ENCODE assay signal across 1 cellular context in the genomic region with DNA sequence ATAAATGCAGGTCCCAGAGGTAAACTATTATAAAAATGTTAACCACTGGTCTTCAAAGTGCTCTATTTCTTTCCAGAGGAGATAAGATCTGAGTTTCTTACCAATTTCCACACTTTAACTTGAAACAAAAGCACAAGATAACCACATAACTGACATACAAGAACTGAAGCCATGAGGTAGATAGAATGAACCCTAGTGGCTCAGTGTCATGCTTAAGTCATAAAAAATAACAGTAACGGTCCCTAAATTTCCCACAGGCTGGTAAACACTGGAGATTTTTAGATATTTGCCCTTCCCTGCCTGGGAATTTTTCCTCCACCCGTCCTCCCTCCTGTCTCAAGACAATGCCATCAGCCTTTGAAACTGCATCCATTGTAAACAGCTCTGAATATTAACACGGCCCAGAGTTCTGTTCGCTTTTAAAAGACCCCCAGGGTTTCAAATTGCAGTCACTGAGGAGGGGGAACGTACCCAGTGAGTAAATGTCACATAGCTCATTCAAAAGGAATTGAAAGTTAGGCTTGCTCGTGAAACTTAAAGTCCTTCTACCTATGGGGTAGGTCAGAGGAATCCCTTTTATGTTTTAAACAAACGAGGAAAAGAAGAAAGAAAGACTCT.
TF ChIP-seq lines count a peak whose summit lies in the region.

No MANE protein-coding gene starts in this region.

TF ChIP-seq in HepG2, 621 proteins besides CTCF, POLR2A, EP300 and RAD21 (continued from another document):
- TF ChIP-seq, protein P1, sequence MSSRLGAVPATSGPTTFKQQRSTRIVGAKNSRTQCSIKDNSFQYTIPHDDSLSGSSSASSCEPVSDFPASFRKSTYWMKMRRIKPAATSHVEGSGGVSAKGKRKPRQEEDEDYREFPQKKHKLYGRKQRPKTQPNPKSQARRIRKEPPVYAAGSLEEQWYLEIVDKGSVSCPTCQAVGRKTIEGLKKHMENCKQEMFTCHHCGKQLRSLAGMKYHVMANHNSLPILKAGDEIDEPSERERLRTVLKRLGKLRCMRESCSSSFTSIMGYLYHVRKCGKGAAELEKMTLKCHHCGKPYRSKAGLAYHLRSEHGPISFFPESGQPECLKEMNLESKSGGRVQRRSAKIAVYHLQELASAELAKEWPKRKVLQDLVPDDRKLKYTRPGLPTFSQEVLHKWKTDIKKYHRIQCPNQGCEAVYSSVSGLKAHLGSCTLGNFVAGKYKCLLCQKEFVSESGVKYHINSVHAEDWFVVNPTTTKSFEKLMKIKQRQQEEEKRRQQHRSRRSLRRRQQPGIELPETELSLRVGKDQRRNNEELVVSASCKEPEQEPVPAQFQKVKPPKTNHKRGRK (CRISPR knock-in tag; IDR thresholded peaks at IDR 0.05) = no peak
- TF ChIP-seq MNT (IDR thresholded peaks at IDR 0.05) (no peak), ZNF280B (CRISPR knock-in tag; IDR thresholded peaks at IDR 0.05; ENCODE audit: borderline replicate concordance) (no peak), ZNF788 (CRISPR knock-in tag; IDR thresholded peaks at IDR 0.05; ENCODE audit: borderline replicate concordance) (no peak), THYN1 (CRISPR knock-in tag; IDR thresholded peaks at IDR 0.05; ENCODE audit: borderline replicate concordance, low read depth) (no peak), ZNF343 (CRISPR knock-in tag; IDR thresholded peaks at IDR 0.05) (no peak), NFE2L2 (IDR thresholded peaks at IDR 0.05; ENCODE audit: low read length) (no peak), ZFYVE20 (CRISPR knock-in tag; IDR thresholded peaks at IDR 0.05; ENCODE audit: borderline replicate concordance, low read depth) (no peak), ZNF549 (CRISPR knock-in tag; IDR thresholded peaks at IDR 0.05) (no peak), TBX3 (IDR thresholded peaks at IDR 0.05; ENCODE audit: borderline replicate concordance) (no peak)
